ENCODE assay signal across 1 cellular context in genomic region chr12:62098131-62098530, GRCh38.
TF ChIP-seq lines count a peak whose summit lies in the region.

No MANE protein-coding gene starts in this region.

TF ChIP-seq in WTC11, 78 proteins besides CTCF, POLR2A, EP300 and RAD21 (continued from another document):
- TF ChIP-seq ZNF512 (CRISPR knock-in tag; IDR thresholded peaks at IDR 0.05; ENCODE audit: borderline replicate concordance) (no peak), MXD4 (CRISPR knock-in tag; IDR thresholded peaks at IDR 0.05; ENCODE audit: borderline replicate concordance) (no peak), JUN (CRISPR knock-in tag; IDR thresholded peaks at IDR 0.05) (no peak), AR (CRISPR knock-in tag; IDR thresholded peaks at IDR 0.05) (no peak), GABPB1 (CRISPR knock-in tag; IDR thresholded peaks at IDR 0.05) (no peak), ELF4 (CRISPR knock-in tag; IDR thresholded peaks at IDR 0.05; ENCODE audit: low read depth) (no peak), NFYB (CRISPR knock-in tag; conservative IDR thresholded peaks at IDR 0.05; ENCODE audit: low read depth) (0 out of 2 replicates have a peak, but pooled peaks have one; percentile 44), USF2 (CRISPR knock-in tag; IDR thresholded peaks at IDR 0.05) (peak; percentile 86), SOX15 (CRISPR knock-in tag; IDR thresholded peaks at IDR 0.05) (no peak), ATF6 (CRISPR knock-in tag; IDR thresholded peaks at IDR 0.05) (no peak), CREB1 (CRISPR knock-in tag; IDR thresholded peaks at IDR 0.05) (no peak), ATF3 (CRISPR knock-in tag; conservative IDR thresholded peaks at IDR 0.05) (no peak)
